In the genomic region with DNA sequence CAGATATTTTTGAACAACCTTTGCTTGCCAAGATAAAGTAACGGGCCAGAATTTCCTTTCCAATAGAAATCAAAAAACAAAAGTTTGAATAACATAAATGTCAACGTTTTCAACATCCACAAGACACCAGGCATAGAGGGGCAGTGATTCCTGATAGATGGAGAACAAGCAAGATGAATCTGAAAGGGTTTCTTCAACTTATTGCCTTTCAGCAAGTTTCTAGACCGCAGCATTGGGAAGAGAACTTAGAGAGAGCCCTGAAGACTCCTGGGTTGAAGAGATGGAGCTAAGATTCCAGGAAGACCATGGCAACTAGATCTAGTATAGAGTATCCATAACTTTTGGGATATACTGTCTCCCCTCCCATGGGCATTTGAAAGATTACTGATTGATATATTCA, we compare ENCODE assay signal across 9 cellular contexts.
"Had no signal": no experiment of that assay in that cellular context is flagged by ENCODE, and none has a peak within 500 bp of the region (broad histone marks: within the 10 kb centered on the region; RNA-seq: fewer than 3 reads in every experiment).

No MANE protein-coding gene starts in this region.

- ATAC-seq: HCT116 had no signal

- H3K36me3 ChIP-seq: HAP-1 had no signal

- H3K27ac ChIP-seq: GM23248 had no signal

- H3K4me1 ChIP-seq: HAP-1 had no signal

- H3K4me3 ChIP-seq: GM23248, HAP-1 had no signal

- H3K9ac ChIP-seq: GM23248 had no signal

- FAIRE-seq: H54 had no signal

- H3K27ac Mint-ChIP-seq: HFFc6 had no signal

- H3K9me3 ChIP-seq: HAP-1 had no signal

- H2AFZ ChIP-seq: GM23248 had no signal

- H3K4me3 Mint-ChIP-seq: H9, HFFc6 had no signal

- DNase-seq: GM23248, GOT3, H7, H9, HCEC 1CT, HFFc6 had no signal
